Comparison of ENCODE assay signal across 16 cellular contexts in genomic region chr5:9947231-9947693, GRCh38.
DNase-seq lines count a peak whose midpoint lies in the region; ATAC-seq and TF ChIP-seq lines count a peak whose summit lies in the region.
"Had no signal": no experiment of that assay in that cellular context is flagged by ENCODE, and none has a peak within 500 bp of the region (broad histone marks: within the 10 kb centered on the region; RNA-seq: fewer than 3 reads in every experiment).

No MANE protein-coding gene starts in this region.

- peak; percentile 66 for DNase-seq in fibroblast of the aortic adventitia (ENCODE audit: low read depth)
- DNase-seq in activated effector memory CD4-positive, alpha-beta T cell treated with Interleukin-2 at 50 U/mL for 16 hours: no peak
- no peak for DNase-seq in NCI-H82 (lab: John Stamatoyannopoulos, UW)
- DNase-seq: ACHN; activated effector memory CD4-positive, alpha-beta T cell treated with anti-CD3 and anti-CD28 coated beads, Interleukin-2, amount 50 U/mL, for 16 hours; DMS153; HFFc6; islet precursor cell; nephron progenitor cell had no signal

- H3K4me1 ChIP-seq in DOHH2 (ENCODE audit: control insufficient read depth, low read length): peaks cover 11% of the 10 kb centered on the region
- H3K4me1 ChIP-seq: upper lobe of left lung had no signal

- no peaks in the 10 kb centered on the region for H3K9me2 ChIP-seq in DOHH2 (replicated peaks; ENCODE audit: control insufficient read depth, low read length)

- TF ChIP-seq CTCF in DOHH2 (IDR thresholded peaks at IDR 0.05; ENCODE audit: low read depth, low read length, poor library complexity, severe bottlenecking): no peak
- no peak for TF ChIP-seq CTCF in fibroblast of the aortic adventitia (IDR thresholded peaks at IDR 0.05; ENCODE audit: insufficient read depth, low read length)

- H3K9me3 ChIP-seq in DOHH2 (ENCODE audit: control insufficient read depth, insufficient read depth, low read length): no peaks in the 10 kb centered on the region
- H3K9me3 ChIP-seq: upper lobe of left lung had no signal

- H3K27me3 ChIP-seq in DOHH2 (ENCODE audit: control insufficient read depth, low read length): no peaks in the 10 kb centered on the region
- H3K27me3 ChIP-seq: upper lobe of left lung had no signal

- no peak overlapping the region for H3K27ac ChIP-seq in DOHH2 (ENCODE audit: low read depth, low read length)
- H3K27ac ChIP-seq: skin epidermis, upper lobe of left lung had no signal

- no peaks in the 10 kb centered on the region for H3K36me3 ChIP-seq in DOHH2 (ENCODE audit: control insufficient read depth, low read length)
- H3K36me3 ChIP-seq: upper lobe of left lung had no signal

- H3K79me2 ChIP-seq in DOHH2 (ENCODE audit: control insufficient read depth, low read length): no peaks in the 10 kb centered on the region

- H3K4me2 ChIP-seq in DOHH2 (ENCODE audit: low read length): peak overlapping the region; percentile 21

- ATAC-seq in GM21447 (IDR thresholded peaks at IDR 0.05; ENCODE audit: unreplicated experiment): peak; percentile 75
- ATAC-seq in HG03469 (IDR thresholded peaks at IDR 0.05; ENCODE audit: unreplicated experiment): peak; percentile 64
- no peak for ATAC-seq in HG02759 (IDR thresholded peaks at IDR 0.05; ENCODE audit: unreplicated experiment)
- ATAC-seq in HG03135 (IDR thresholded peaks at IDR 0.05; ENCODE audit: unreplicated experiment): no peak

- H4K20me1 ChIP-seq in DOHH2 (ENCODE audit: control insufficient read depth, insufficient read depth, low read depth, low read length): no peaks in the 10 kb centered on the region

- H3K4me3 ChIP-seq in DOHH2 (ENCODE audit: low read length) (no peak overlapping the region), fibroblast of the aortic adventitia (ENCODE audit: low read depth, low read length) (no peak overlapping the region)
- H3K4me3 ChIP-seq: skin epidermis, upper lobe of left lung had no signal

- no peaks in the 10 kb centered on the region for H3F3A ChIP-seq in DOHH2 (ENCODE audit: control insufficient read depth, insufficient read depth)

Comparison
In these comparisons a context has a peak if more than half of its experiments do, and no peak if none do; other contexts are left out.
1. ATAC-seq: peak in GM21447 (single experiment) and HG03469 (single experiment); none in HG02759 (single experiment) and HG03135 (single experiment).